11 cellular contexts compared by ENCODE assay signal in genomic region chr2:207241198-207241597, GRCh38.
DNase-seq lines count a peak whose midpoint lies in the region; ATAC-seq, FAIRE-seq and TF ChIP-seq lines count a peak whose summit lies in the region.
"Had no signal": no experiment of that assay in that cellular context is flagged by ENCODE, and none has a peak within 500 bp of the region (broad histone marks: within the 10 kb centered on the region; RNA-seq: fewer than 3 reads in every experiment).

No MANE protein-coding gene starts in this region.

- H3K4me3 ChIP-seq in AG10803 (ENCODE audit: low read length) (no peak overlapping the region), hepatocyte (no peak overlapping the region)
- H3K4me3 ChIP-seq: sigmoid colon had no signal

- ATAC-seq in foreskin keratinocyte = no peak
- no peak for ATAC-seq in sciatic nerve
- ATAC-seq in omental fat pad (ENCODE audit: low FRiP score) = no peak
- ATAC-seq: CD8-positive, alpha-beta T cell had no signal

- no peak for TF ChIP-seq CTCF in AG10803 (conservative IDR thresholded peaks at IDR 0.05; ENCODE audit: low read length)
- no peak for TF ChIP-seq CTCF in foreskin keratinocyte (conservative IDR thresholded peaks at IDR 0.05)
- no peak for TF ChIP-seq CTCF in omental fat pad (IDR thresholded peaks at IDR 0.05)
- TF ChIP-seq CTCF in hepatocyte (IDR thresholded peaks at IDR 0.05; ENCODE audit: poor library complexity) = no peak

- H3K36me3 ChIP-seq in hepatocyte (replicated peaks; ENCODE audit: insufficient read depth, low read depth) = no peaks in the 10 kb centered on the region
- H3K36me3 ChIP-seq: sigmoid colon had no signal

- no peak overlapping the region for H2AFZ ChIP-seq in hepatocyte

- no peak overlapping the region for H3K4me2 ChIP-seq in hepatocyte

- H3K79me2 ChIP-seq in hepatocyte = no peaks in the 10 kb centered on the region

- H3K4me1 ChIP-seq in foreskin keratinocyte = peaks cover 19% of the 10 kb centered on the region
- no peaks in the 10 kb centered on the region for H3K4me1 ChIP-seq in hepatocyte (ENCODE audit: insufficient read depth)

- DNase-seq in AG10803 (ENCODE audit: low read depth) (peak; percentile 51), GM12891 (ENCODE audit: insufficient read length, low spot score) (no peak), RPMI7951 (ENCODE audit: low read depth) (peak; percentile 85), foreskin keratinocyte (peak in 1 of 2 donors; percentile 47), sciatic nerve (ENCODE audit: low spot score) (no peak), omental fat pad (ENCODE audit: low spot score) (no peak), hepatocyte (ENCODE audit: low spot score) (no peak)
- DNase-seq: CD8-positive, alpha-beta T cell; H7; sigmoid colon; T1000 had no signal

- no peaks in the 10 kb centered on the region for H3K9me3 ChIP-seq in hepatocyte (ENCODE audit: low read depth)
- H3K9me3 ChIP-seq: sigmoid colon had no signal

- intact Hi-C loops in sciatic nerve (cut with DNase I) = no loop called here

- 82% methylated on average over 3 of the region's 3 CpGs for WGBS in hepatocyte (ENCODE audit: low lambda C conversion rate, missing lambda C conversion rate)

- no peaks in the 10 kb centered on the region for H3K9me2 ChIP-seq in hepatocyte (replicated peaks; ENCODE audit: insufficient read depth)

- no peaks in the 10 kb centered on the region for H3K27me3 ChIP-seq in foreskin keratinocyte
- no peaks in the 10 kb centered on the region for H3K27me3 ChIP-seq in hepatocyte
- H3K27me3 ChIP-seq: sigmoid colon had no signal

- TF ChIP-seq POLR2A in GM12891 (IDR thresholded peaks at IDR 0.05; ENCODE audit: low read depth, low read length) = no peak

- no peaks in the 10 kb centered on the region for H4K20me1 ChIP-seq in hepatocyte (ENCODE audit: insufficient read depth, poor library complexity, severe bottlenecking)

- H3K27ac ChIP-seq in foreskin keratinocyte (peak overlapping the region; percentile 96), hepatocyte (no peak overlapping the region)

- peak; percentile 85 for FAIRE-seq in GM12891 (lab: Jason Lieb, UNC)

TF ChIP-seq in GM12891, 5 proteins besides CTCF, POLR2A, EP300 and RAD21:
- TF ChIP-seq PAX5 (IDR thresholded peaks at IDR 0.05; ENCODE audit: insufficient read depth, low read length, severe bottlenecking) = no peak
- no peak for TF ChIP-seq POU2F2 (IDR thresholded peaks at IDR 0.05; ENCODE audit: low read depth, low read length)
- no peak for TF ChIP-seq TAF1 (IDR thresholded peaks at IDR 0.05; ENCODE audit: low read depth, low read length)
- TF ChIP-seq POLR2AphosphoS5 (IDR thresholded peaks at IDR 0.05; ENCODE audit: low read depth, low read length) = no peak
- no peak for TF ChIP-seq SPI1 (IDR thresholded peaks at IDR 0.05; ENCODE audit: low read depth, low read length)
TF ChIP-seq in GM12891: peak in this region for 0.

Comparison
In these comparisons a context has a peak if more than half of its experiments do, and no peak if none do; other contexts are left out.
1. DNase-seq: peak in AG10803 (single experiment) and RPMI7951 (single experiment); none in GM12891 (single experiment), sciatic nerve (single experiment), omental fat pad (single experiment) and hepatocyte (single experiment).